23 cellular contexts compared by ENCODE assay signal in genomic region chr22:23115825-23116494, GRCh38. TPM values are rescaled to one million over a fixed set of nuclear protein-coding genes. Genes with fewer than 3 reads are reported as not detected.
DNase-seq lines count a peak whose midpoint lies in the region; ATAC-seq, FAIRE-seq and TF ChIP-seq lines count a peak whose summit lies in the region.
"Had no signal": no experiment of that assay in that cellular context is flagged by ENCODE, and none has a peak within 500 bp of the region (broad histone marks: within the 10 kb centered on the region; RNA-seq: fewer than 3 reads in every experiment).

No MANE protein-coding gene starts in this region.

- H3K27ac Mint-ChIP-seq in endodermal cell = no peak overlapping the region

- H2BK12ac ChIP-seq in mesenchymal stem cell (ENCODE audit: low read length in 2 of 2) = no peak overlapping the region

- H2AFZ ChIP-seq in SK-N-SH (ENCODE audit: low read depth) (no peak overlapping the region), mesenchymal stem cell (ENCODE audit: low read depth, low read length) (no peak overlapping the region)
- H2AFZ ChIP-seq: GM23248 had no signal

- H3K9ac ChIP-seq in SK-N-SH (no peak overlapping the region), mesenchymal stem cell (ENCODE audit: low read length) (no peak overlapping the region), endodermal cell (ENCODE audit: extremely low read depth, low read length, poor library complexity, severe bottlenecking) (no peak overlapping the region)
- H3K9ac ChIP-seq: GM23248 had no signal

- no peaks in the 10 kb centered on the region for H3K9me2 ChIP-seq in SK-N-SH

- H3K27me3 ChIP-seq in SK-N-SH (ENCODE audit: insufficient read depth) = no peaks in the 10 kb centered on the region
- peaks cover under 1 to 9% of the 10 kb centered on the region in 2 experiments for H3K27me3 ChIP-seq in mesenchymal stem cell (ENCODE audit: control insufficient read depth in 1 of 2, insufficient read depth in 1 of 2, low read length in 2 of 2)
- no peaks in the 10 kb centered on the region for H3K27me3 ChIP-seq in endodermal cell (ENCODE audit: control insufficient read depth, insufficient read depth, low read length, poor library complexity, severe bottlenecking)
- H3K27me3 ChIP-seq: SJCRH30 had no signal

- H4K20me1 ChIP-seq in SK-N-SH (ENCODE audit: insufficient read depth) = no peaks in the 10 kb centered on the region

- no peak overlapping the region for H2BK15ac ChIP-seq in mesenchymal stem cell (ENCODE audit: low read depth, poor library complexity, severe bottlenecking)

- peak overlapping the region; percentile 34 for H4K91ac ChIP-seq in mesenchymal stem cell (ENCODE audit: low read length)

- no peak overlapping the region for H2AK5ac ChIP-seq in mesenchymal stem cell (ENCODE audit: low read length, severe bottlenecking)

- no peak overlapping the region for H4K8ac ChIP-seq in mesenchymal stem cell (ENCODE audit: low read length)

- no peak for TF ChIP-seq EP300 in SK-N-SH (IDR thresholded peaks at IDR 0.05; ENCODE audit: borderline replicate concordance in 1 of 2, low read depth in 1 of 2, low read length in 1 of 2)

- no peaks in the 10 kb centered on the region for H3K79me2 ChIP-seq in SK-N-SH (ENCODE audit: insufficient read depth)

- FAIRE-seq in urothelium cell line (lab: Jason Lieb, UNC) = peak; percentile 87
- FAIRE-seq: G401.6, GM12892 had no signal

- no peak overlapping the region for H3K4me3 Mint-ChIP-seq in endodermal cell

- no peaks in the 10 kb centered on the region for H3K79me1 ChIP-seq in mesenchymal stem cell (replicated peaks; ENCODE audit: low read length, poor library complexity, severe bottlenecking)

- H3K36me3 Mint-ChIP-seq in endodermal cell (ENCODE audit: low read depth) = no peaks in the 10 kb centered on the region

- no peaks in the 10 kb centered on the region for H3K9me3 Mint-ChIP-seq in endodermal cell

- WGBS in SK-N-SH (ENCODE audit: low lambda C conversion rate) = 65% methylated on average over 6 of the region's 18 CpGs
- 79% methylated on average over 18 of the region's 18 CpGs for WGBS in mesenchymal stem cell
- 86 to 92% methylated on average over 14 to 18 of the region's 18 CpGs for WGBS in endodermal cell (ENCODE audit: insufficient coverage in 1 of 2, insufficient read length in 1 of 2), 2 experiments

- no peak overlapping the region for H3K4ac ChIP-seq in mesenchymal stem cell (ENCODE audit: low read depth in 1 of 2, low read length in 2 of 2)

- TF ChIP-seq RAD21 in SK-N-SH (IDR thresholded peaks at IDR 0.05; ENCODE audit: low read length) = no peak

- H2BK120ac ChIP-seq in mesenchymal stem cell (ENCODE audit: low read depth, low read length) = no peak overlapping the region

- no peak overlapping the region for H3K4me3 ChIP-seq in SK-N-SH (ENCODE audit: low read depth in 2 of 2, low read length in 1 of 2)
- no peak overlapping the region for H3K4me3 ChIP-seq in mesenchymal stem cell (ENCODE audit: insufficient read depth in 1 of 2, low read depth in 1 of 2, low read length in 2 of 2)
- no peak overlapping the region for H3K4me3 ChIP-seq in endodermal cell (ENCODE audit: low read length)
- H3K4me3 ChIP-seq: GM23248, HAP-1, SJCRH30 had no signal

- H3K18ac ChIP-seq in mesenchymal stem cell (ENCODE audit: low read depth in 1 of 2, low read length in 2 of 2) = no peak overlapping the region

- H3K9me3 ChIP-seq in SK-N-SH (no peaks in the 10 kb centered on the region), mesenchymal stem cell (ENCODE audit: control insufficient read depth, low read length) (no peaks in the 10 kb centered on the region), endodermal cell (ENCODE audit: control insufficient read depth, low read length) (no peaks in the 10 kb centered on the region)
- H3K9me3 ChIP-seq: HAP-1, SJCRH30 had no signal

- H3F3A ChIP-seq in SK-N-SH (replicated peaks; ENCODE audit: insufficient read depth) = no peaks in the 10 kb centered on the region

- H3K4me1 ChIP-seq in SK-N-SH (ENCODE audit: control insufficient read depth in 1 of 2, insufficient read depth in 2 of 2, low read depth in 1 of 2, low read length in 1 of 2) (peaks cover 0 to 85% of the 10 kb centered on the region in 2 experiments; a peak in 1 of 4 replicates), mesenchymal stem cell (ENCODE audit: control insufficient read depth, insufficient read depth, low read depth, low read length) (peaks cover 5% of the 10 kb centered on the region), endodermal cell (ENCODE audit: control insufficient read depth, insufficient read depth, low read length) (no peaks in the 10 kb centered on the region)
- H3K4me1 ChIP-seq: HAP-1 had no signal

- no peaks in the 10 kb centered on the region for H3K36me3 ChIP-seq in SK-N-SH (replicated peaks in 1 of 2; ENCODE audit: control insufficient read depth in 1 of 2, insufficient read depth in 2 of 2, low read length in 1 of 2)
- no peaks in the 10 kb centered on the region for H3K36me3 ChIP-seq in mesenchymal stem cell (ENCODE audit: control insufficient read depth in 1 of 2, insufficient read depth in 2 of 2, low read depth in 1 of 2, low read length in 2 of 2)
- H3K36me3 ChIP-seq in endodermal cell (ENCODE audit: control insufficient read depth, insufficient read depth, low read length) = no peaks in the 10 kb centered on the region
- H3K36me3 ChIP-seq: HAP-1, SJCRH30 had no signal

- no peaks in the 10 kb centered on the region for H3K4me1 Mint-ChIP-seq in endodermal cell

- CTCF ChIA-PET in SK-N-SH (lab: Yijun Ruan, JAX) = interaction anchor here (1.5 to 10.0 kb wide), 2 partner anchors 12 to 158 kb away, joined by 4 to 161 read pairs; no protein-coding TSS in a partner anchor

- POLR2A ChIA-PET in SK-N-SH (lab: Yijun Ruan, JAX) = no interaction called here

- no peak overlapping the region for H3K4me2 ChIP-seq in SK-N-SH
- no peak overlapping the region for H3K4me2 ChIP-seq in mesenchymal stem cell (ENCODE audit: low read length, poor library complexity, severe bottlenecking)

- no peak overlapping the region for H2BK5ac ChIP-seq in mesenchymal stem cell (ENCODE audit: low read depth, low read length, poor library complexity, severe bottlenecking)

- H3K23ac ChIP-seq in mesenchymal stem cell (ENCODE audit: low read length in 2 of 2) = no peak overlapping the region

- H3K27me3 Mint-ChIP-seq in endodermal cell (ENCODE audit: insufficient read depth) = no peaks in the 10 kb centered on the region

- no peak for TF ChIP-seq CTCF in SK-N-SH (IDR thresholded peaks at IDR 0.05)
- no peak for TF ChIP-seq CTCF in endodermal cell (conservative IDR thresholded peaks at IDR 0.05)

- no peak overlapping the region; a peak in 1 of 4 replicates for H3K27ac ChIP-seq in SK-N-SH (ENCODE audit: low read depth in 2 of 2, low read length in 1 of 2)
- H3K27ac ChIP-seq in angular gyrus (ENCODE audit: low read depth, low read length) = peak overlapping the region; percentile 100
- H3K27ac ChIP-seq in mesenchymal stem cell (ENCODE audit: low read length, poor library complexity, severe bottlenecking) = no peak overlapping the region
- H3K27ac ChIP-seq in endodermal cell (ENCODE audit: low read depth, low read length) = no peak overlapping the region
- H3K27ac ChIP-seq: 22Rv1, GM23248 had no signal

- no peak for ATAC-seq in SK-N-SH treated with all-trans-retinoic acid at 6 μM for 48 hours

- peak; percentile 42 for DNase-seq in SK-N-SH
- no peak for DNase-seq in mesenchymal stem cell
- DNase-seq in urothelium cell line (ENCODE audit: low spot score) = no peak
- no peak for DNase-seq in NCI-H1105 (lab: John Stamatoyannopoulos, UW)
- DNase-seq in endodermal cell = no peak
- no peak for DNase-seq in NCI-H146 treated with DMSO at 0.1 percent for 48 hours (lab: John Stamatoyannopoulos, UW; ENCODE audit: unreplicated experiment)
- DNase-seq: ACHN; GM23248; NCI-H187; NCI-H2107; NCI-H2227 treated with DMSO at 0.1 percent for 48 hours; NCI-H510A treated with DMSO at 0.1 percent for 48 hours; NCI-H774; NK-92 treated with Interleukin-12 subunit alpha and Interleukin-12 subunit beta, amount 100 ng/mL, for 24 hours; SJCRH30 had no signal

- H3K14ac ChIP-seq in mesenchymal stem cell (ENCODE audit: low read length in 2 of 2) = peak overlapping the region in 1 of 2 experiments; percentile 68

TF ChIP-seq in SK-N-SH, 30 proteins besides CTCF, POLR2A, EP300 and RAD21 (continues in another document):
- no peak for TF ChIP-seq EZH2phosphoT487 (IDR thresholded peaks at IDR 0.05; ENCODE audit: borderline replicate concordance, low read depth)
- TF ChIP-seq RCOR1 (IDR thresholded peaks at IDR 0.05; ENCODE audit: low read length) = no peak
- no peak for TF ChIP-seq TCF12 (IDR thresholded peaks at IDR 0.05)

TF ChIP-seq in SK-N-SH treated with all-trans-retinoic acid at 6 μM for 48 hours, 23 proteins besides CTCF, POLR2A, EP300 and RAD21 (continues in another document):
- TF ChIP-seq ISL1 (CRISPR knock-in tag; IDR thresholded peaks at IDR 0.05) = no peak
- no peak for TF ChIP-seq TOX (CRISPR knock-in tag; IDR thresholded peaks at IDR 0.05; ENCODE audit: borderline replicate concordance)

RNA-seq across cellular contexts. Expression of gene RSPH14, which starts 25.8 kb away (rescaled TPM):
- 1.7 and 1.8 TPM in 2 replicates for polyA plus RNA-seq in SK-N-SH (2012; rRNA removed)
- polyA plus RNA-seq in SK-N-SH (2012; cell fraction: cytosol; rRNA removed) = 1.4 and 1.5 TPM in 2 replicates
- 2.0 and 2.4 TPM in 2 replicates for polyA plus RNA-seq in SK-N-SH (2012; cell fraction: nucleus; rRNA removed)
- not detected for polyA plus RNA-seq in mesenchymal stem cell (2013, experiment 1 of 2)
- 0.04 TPM for polyA plus RNA-seq in mesenchymal stem cell (2013, experiment 2 of 2)
- total RNA-seq in endodermal cell = 1 to 10 TPM in 1 of 2 donors, under 1 TPM in 1; 0.35 to 2.3 TPM
- 1.4 TPM for polyA plus RNA-seq in endodermal cell (2013, experiment 1 of 2)
- 1.5 TPM for polyA plus RNA-seq in endodermal cell (2013, experiment 2 of 2)
- total RNA-seq: Daoy, GM23248, HT1080, SJCRH30 had no signal
- polyA plus RNA-seq: GM23248 had no signal

RNA-seq across cellular contexts. Expression of gene RAB36, which starts 29.3 kb away (rescaled TPM):
- 6.6 and 6.8 TPM in 2 replicates for polyA plus RNA-seq in SK-N-SH (2012; rRNA removed)
- 3.5 and 5.0 TPM in 2 replicates for polyA plus RNA-seq in SK-N-SH (2012; cell fraction: cytosol; rRNA removed)
- polyA plus RNA-seq in SK-N-SH (2012; cell fraction: nucleus; rRNA removed) = 10.6 TPM in 2 replicates
- polyA plus RNA-seq in mesenchymal stem cell (2013, experiment 1 of 2) = 1.7 TPM
- 1.9 TPM for polyA plus RNA-seq in mesenchymal stem cell (2013, experiment 2 of 2)
- 1 to 10 TPM; 2.6 to 3.3 TPM for total RNA-seq in endodermal cell
- polyA plus RNA-seq in endodermal cell (2013, experiment 1 of 2) = 6.8 TPM
- 6.4 TPM for polyA plus RNA-seq in endodermal cell (2013, experiment 2 of 2)
- total RNA-seq: SJCRH30 had no signal

RNA-seq across cellular contexts. Expression of gene GNAZ, which starts 45.6 kb away (rescaled TPM):
- 5.4 and 6.5 TPM in 2 replicates for polyA plus RNA-seq in SK-N-SH (2012; rRNA removed)
- polyA plus RNA-seq in SK-N-SH (2012; cell fraction: cytosol; rRNA removed) = 3.9 and 6.3 TPM in 2 replicates
- 3.5 and 8.9 TPM in 2 replicates for polyA plus RNA-seq in SK-N-SH (2012; cell fraction: nucleus; rRNA removed)
- 0.06 TPM for polyA plus RNA-seq in mesenchymal stem cell (2013, experiment 1 of 2)
- 0.01 TPM for polyA plus RNA-seq in mesenchymal stem cell (2013, experiment 2 of 2)
- 10 to 100 TPM; 16.7 to 17.9 TPM for total RNA-seq in endodermal cell
- 26.0 TPM for polyA plus RNA-seq in endodermal cell (2013, experiment 1 of 2)
- 28.0 TPM for polyA plus RNA-seq in endodermal cell (2013, experiment 2 of 2)
